Comparison of ENCODE assay signal across 1 cellular context in genomic region chr1:77415585-77415984, GRCh38.
TF ChIP-seq lines count a peak whose summit lies in the region.

No MANE protein-coding gene starts in this region.

TF ChIP-seq in IMR-90, 13 proteins besides CTCF, POLR2A, EP300 and RAD21 (continued from another document):
- no peak for TF ChIP-seq ELK1 (IDR thresholded peaks at IDR 0.05; ENCODE audit: borderline replicate concordance, low read depth, low read length)
- TF ChIP-seq RCOR1 (IDR thresholded peaks at IDR 0.05; ENCODE audit: insufficient replicate concordance, low read length): no peak
- TF ChIP-seq FOS (IDR thresholded peaks at IDR 0.05; ENCODE audit: low read depth, low read length): no peak
- no peak for TF ChIP-seq NFE2L2 (IDR thresholded peaks at IDR 0.05; ENCODE audit: low read depth, low read length)
- no peak for TF ChIP-seq CHD1 (IDR thresholded peaks at IDR 0.05; ENCODE audit: low read depth, low read length)
- no peak for TF ChIP-seq MAFK (IDR thresholded peaks at IDR 0.05; ENCODE audit: low read depth, low read length)
- TF ChIP-seq SMC3 (IDR thresholded peaks at IDR 0.05; ENCODE audit: low read depth, low read length): no peak
